ENCODE assay signal across 25 cellular contexts in genomic region chr16:88339926-88340754, GRCh38. TPM values are rescaled to one million over a fixed set of nuclear protein-coding genes. Genes with fewer than 3 reads are reported as not detected.
DNase-seq lines count a peak whose midpoint lies in the region; ATAC-seq, FAIRE-seq and TF ChIP-seq lines count a peak whose summit lies in the region.
"Had no signal": no experiment of that assay in that cellular context is flagged by ENCODE, and none has a peak within 500 bp of the region (broad histone marks: within the 10 kb centered on the region; RNA-seq: fewer than 3 reads in every experiment).

No MANE protein-coding gene starts in this region.

- H3K9me3 Mint-ChIP-seq in stimulated activated naive CD8-positive, alpha-beta T cell treated with anti-CD3 and anti-CD28 coated beads, Interleukin-15, amount 100 ng/mL, for 72 hours, result peaks cover 4 to 13% of the 10 kb centered on the region in 2 donors
- H3K9me3 Mint-ChIP-seq in CD14-positive monocyte, result peaks cover 8 to 26% (median 12%) of the 10 kb centered on the region in 7 donors
- H3K9me3 Mint-ChIP-seq: activated T-helper 17 cell treated with anti-CD3 and anti-CD28 coated beads, Interleukin-2, amount 50 U/mL, for 72 hours had no signal

- no peak for FAIRE-seq in kidney (lab: Jason Lieb, UNC)
- FAIRE-seq: keratinocyte, TTC549 had no signal

- H3K4me1 ChIP-seq in kidney (ENCODE audit: control insufficient read depth in 1 of 2, insufficient read depth in 1 of 2, low read depth in 1 of 2, low read length in 2 of 2), result no peaks in the 10 kb centered on the region
- H3K4me1 ChIP-seq: gastrocnemius medialis, parathyroid adenoma, tibial artery had no signal

- H3K27ac ChIP-seq in kidney (ENCODE audit: low read depth in 2 of 2, low read length in 2 of 2), result no peak overlapping the region
- H3K27ac ChIP-seq: gastrocnemius medialis, parathyroid adenoma, tibial artery had no signal

- H3K9me3 ChIP-seq in kidney (ENCODE audit: control insufficient read depth in 1 of 2, low read length in 2 of 2), result peaks cover 0 to 3% of the 10 kb centered on the region in 2 donors
- H3K9me3 ChIP-seq: gastrocnemius medialis had no signal

- intact Hi-C loops in kidney (cut with DNase I) (no loop called here), CD14-positive monocyte (cut with micrococcal nuclease) (no loop called here)

- no peak for DNase-seq in stimulated activated naive CD8-positive, alpha-beta T cell treated with anti-CD3 and anti-CD28 coated beads, Interleukin-15, Interleukin-2, amounts not matched to agents 100 U/mL and 50 U/mL, for 24 hours
- DNase-seq in stimulated activated naive CD8-positive, alpha-beta T cell treated with anti-CD3 and anti-CD28 coated beads, Interleukin-15, amount 100 ng/mL, for 72 hours, result no peak
- DNase-seq in NCI-H345 (lab: John Stamatoyannopoulos, UW) (peak; percentile 56), kidney (peak; percentile 60), SK-N-DZ (ENCODE audit: low spot score) (no peak), CD14-positive monocyte (ENCODE audit: low spot score) (no peak)
- DNase-seq: activated CD4-positive, alpha-beta T cell treated with anti-CD3 and anti-CD28 coated beads for 48 hours; activated naive CD8-positive, alpha-beta T cell treated with anti-CD3 and anti-CD28 coated beads, Interleukin-2, amount 10 ng/mL, durations not matched to agents 7 days and 5 days; cerebellar nuclear complex; COR-L47; effector CD4-positive, alpha-beta T cell; gastrocnemius medialis; H9; Karpas-422; naive thymus-derived CD8-positive, alpha-beta T cell; NCI-H226; stimulated activated CD4-positive, alpha-beta T cell treated with anti-CD3 and anti-CD28 coated beads, Interleukin-1b, Interleukin-23, amount 100 ng/mL, for 48 hours; stimulated activated naive CD4-positive, alpha-beta T cell treated with Interleukin-2 at 50 U/mL for 16 hours; tibial artery had no signal

- H3K4me1 Mint-ChIP-seq in stimulated activated naive CD8-positive, alpha-beta T cell treated with anti-CD3 and anti-CD28 coated beads, Interleukin-15, amount 100 ng/mL, for 72 hours, result no peaks in the 10 kb centered on the region
- H3K4me1 Mint-ChIP-seq in CD14-positive monocyte, result no peaks in the 10 kb centered on the region
- H3K4me1 Mint-ChIP-seq: activated naive CD8-positive, alpha-beta T cell treated with anti-CD3 and anti-CD28 coated beads, Interleukin-2, amount 10 ng/mL, durations not matched to agents 7 days and 5 days; activated T-helper 17 cell treated with anti-CD3 and anti-CD28 coated beads, Interleukin-2, amount 50 U/mL, for 72 hours; memory B cell had no signal

- no peak overlapping the region for H3K4me3 ChIP-seq in kidney (ENCODE audit: low read length in 2 of 2)
- H3K4me3 ChIP-seq: gastrocnemius medialis, tibial artery had no signal

- H3K36me3 ChIP-seq in kidney (ENCODE audit: control insufficient read depth in 1 of 2, insufficient read depth in 2 of 2, low read length in 2 of 2), result no peaks in the 10 kb centered on the region
- H3K36me3 ChIP-seq: gastrocnemius medialis, tibial artery had no signal

- no peaks in the 10 kb centered on the region for H3K36me3 Mint-ChIP-seq in CD14-positive monocyte
- H3K36me3 Mint-ChIP-seq: activated naive CD8-positive, alpha-beta T cell treated with anti-CD3 and anti-CD28 coated beads, Interleukin-2, amount 10 ng/mL, durations not matched to agents 7 days and 5 days; naive thymus-derived CD8-positive, alpha-beta T cell had no signal

- no peak overlapping the region for H3K9ac ChIP-seq in kidney (ENCODE audit: low read length in 2 of 2)
- H3K9ac ChIP-seq: parathyroid adenoma had no signal

- ATAC-seq in stimulated activated naive CD8-positive, alpha-beta T cell treated with anti-CD3 and anti-CD28 coated beads, Interleukin-15, Interleukin-2, amounts not matched to agents 100 U/mL and 50 U/mL, for 24 hours, result peak; percentile 12
- ATAC-seq in stimulated activated naive CD8-positive, alpha-beta T cell treated with anti-CD3 and anti-CD28 coated beads, Interleukin-15, amount 100 ng/mL, for 72 hours, result no peak
- ATAC-seq in GM21737 (IDR thresholded peaks at IDR 0.05; ENCODE audit: unreplicated experiment), result no peak
- ATAC-seq: activated T-helper 17 cell treated with anti-CD3 and anti-CD28 coated beads, Interleukin-2, amount 50 U/mL, for 72 hours; gastrocnemius medialis; naive thymus-derived CD8-positive, alpha-beta T cell had no signal

- H3K27ac Mint-ChIP-seq in stimulated activated naive CD8-positive, alpha-beta T cell treated with anti-CD3 and anti-CD28 coated beads, Interleukin-15, amount 100 ng/mL, for 72 hours, result peak overlapping the region in 1 of 2 donors; percentile 71
- no peak overlapping the region for H3K27ac Mint-ChIP-seq in CD14-positive monocyte
- H3K27ac Mint-ChIP-seq: activated naive CD8-positive, alpha-beta T cell treated with anti-CD3 and anti-CD28 coated beads, Interleukin-2, amount 10 ng/mL, durations not matched to agents 7 days and 5 days; activated T-helper 17 cell treated with anti-CD3 and anti-CD28 coated beads, Interleukin-2, amount 50 U/mL, for 72 hours; H9; memory B cell had no signal

- H3K27me3 Mint-ChIP-seq in stimulated activated naive CD8-positive, alpha-beta T cell treated with anti-CD3 and anti-CD28 coated beads, Interleukin-15, amount 100 ng/mL, for 72 hours, result peaks cover 8% of the 10 kb centered on the region
- peaks cover 0 to 7% (median 5%) of the 10 kb centered on the region in 3 donors for H3K27me3 Mint-ChIP-seq in CD14-positive monocyte (ENCODE audit: low read depth in 3 of 3)

- no peak overlapping the region for H3K4me3 Mint-ChIP-seq in stimulated activated naive CD8-positive, alpha-beta T cell treated with anti-CD3 and anti-CD28 coated beads, Interleukin-15, amount 100 ng/mL, for 72 hours
- no peak overlapping the region for H3K4me3 Mint-ChIP-seq in CD14-positive monocyte
- H3K4me3 Mint-ChIP-seq: activated naive CD8-positive, alpha-beta T cell treated with anti-CD3 and anti-CD28 coated beads, Interleukin-2, amount 10 ng/mL, durations not matched to agents 7 days and 5 days; activated T-helper 17 cell treated with anti-CD3 and anti-CD28 coated beads, Interleukin-2, amount 50 U/mL, for 72 hours; H9; memory B cell; naive thymus-derived CD8-positive, alpha-beta T cell had no signal

- TF ChIP-seq CTCF in kidney (IDR thresholded peaks at IDR 0.05; ENCODE audit: borderline replicate concordance, extremely low read depth, insufficient read depth), result no peak
- no peak for TF ChIP-seq CTCF in CD14-positive monocyte (IDR thresholded peaks at IDR 0.05)

RNA-seq across cellular contexts. Expression of gene ZNF469, which starts 42.6 kb away (rescaled TPM):
- total RNA-seq in kidney, result 1.6 TPM
- polyA plus RNA-seq in kidney (ENCODE audit: insufficient read depth, low read depth, low replicate concordance), result 0.09 TPM
- 0.01 and 0.07 TPM in 2 replicates for polyA plus RNA-seq in SK-N-DZ (2014; cell fraction: cytosol; rRNA removed)
- polyA plus RNA-seq in SK-N-DZ (2014; cell fraction: nucleus; rRNA removed), result 0.14 and 0.53 TPM in 2 replicates
- under 1 TPM; 0.02 to 0.10 TPM for polyA plus RNA-seq in CD14-positive monocyte
- polyA plus RNA-seq: keratinocyte had no signal

Comparison
In these comparisons a context has a peak if more than half of its experiments do, and no peak if none do; other contexts are left out.
1. DNase-seq: peak in NCI-H345 (single experiment) and kidney (single experiment); none in stimulated activated naive CD8-positive, alpha-beta T cell treated with anti-CD3 and anti-CD28 coated beads, Interleukin-15, Interleukin-2, amounts not matched to agents 100 U/mL and 50 U/mL, for 24 hours (single experiment), stimulated activated naive CD8-positive, alpha-beta T cell treated with anti-CD3 and anti-CD28 coated beads, Interleukin-15, amount 100 ng/mL, for 72 hours (0 of 2), SK-N-DZ (single experiment) and CD14-positive monocyte (single experiment).